In genomic region chr2:60502123-60502522, GRCh38 we compare ENCODE assay signal across 23 cellular contexts.
"Had no signal": no experiment of that assay in that cellular context is flagged by ENCODE, and none has a peak within 500 bp of the region (broad histone marks: within the 10 kb centered on the region; RNA-seq: fewer than 3 reads in every experiment).

No MANE protein-coding gene starts in this region.

- H3K36me3 ChIP-seq: brain microvascular endothelial cell, gastrocnemius medialis, transverse colon had no signal

- H3K9me3 ChIP-seq: esophagus squamous epithelium, gastrocnemius medialis, mucosa of descending colon, psoas muscle, transverse colon had no signal

- H3K4me3 ChIP-seq: esophagus squamous epithelium, gastrocnemius medialis, mucosa of descending colon, psoas muscle, transverse colon had no signal

- H3K4me1 ChIP-seq: gastrocnemius medialis, psoas muscle had no signal

- DNase-seq: activated T-cell treated with anti-CD3 and anti-CD28 coated beads, Interleukin-2, amount 50 U/mL, for 1 hour; aorta; brain microvascular endothelial cell; central memory CD4-positive, alpha-beta T cell; effector memory CD4-positive, alpha-beta T cell; esophagus squamous epithelium; gastrocnemius medialis; islet precursor cell; left colon; mesenchymal stem cell; mucosa of descending colon; naive thymus-derived CD8-positive, alpha-beta T cell; psoas muscle; right cardiac atrium; stimulated activated CD4-positive, alpha-beta T cell treated with anti-CD3 and anti-CD28 coated beads, Interleukin-12 subunit alpha, Interleukin-12 subunit beta, amount 100 ng/mL, for 4 hours; stimulated activated CD4-positive, alpha-beta T cell treated with anti-CD3 and anti-CD28 coated beads, Interleukin-4, amount 100 ng/mL, for 4 hours; T-helper 1 cell; transverse colon had no signal

- H3K27ac ChIP-seq: brain microvascular endothelial cell, gastrocnemius medialis, psoas muscle had no signal

- FAIRE-seq: colon, TTC549, urothelium cell line had no signal

- H3K27me3 ChIP-seq: brain microvascular endothelial cell, gastrocnemius medialis, transverse colon had no signal

- ATAC-seq: activated naive CD4-positive, alpha-beta T cell treated with anti-CD3 and anti-CD28 coated beads, Interleukin-2, amount 50 U/mL, for 72 hours; activated T-helper 17 cell treated with anti-CD3 and anti-CD28 coated beads, Interleukin-2, amount 50 U/mL, for 72 hours; gastrocnemius medialis; left colon; mucosa of descending colon; naive thymus-derived CD8-positive, alpha-beta T cell; psoas muscle; right cardiac atrium had no signal
